In genomic region chr9:6080154-6080716, GRCh38 we compare ENCODE assay signal across 7 cellular contexts.
DNase-seq lines count a peak whose midpoint lies in the region; ATAC-seq and TF ChIP-seq lines count a peak whose summit lies in the region.

No MANE protein-coding gene starts in this region.

- peaks cover 6% of the 10 kb centered on the region for H3K27me3 Mint-ChIP-seq in activated CD8-positive, alpha-beta T cell treated with anti-CD3 and anti-CD28 coated beads, Interleukin-2, amount 10 ng/mL, durations not matched to agents 7 days and 5 days (ENCODE audit: low read depth)

- H3K4me1 Mint-ChIP-seq in activated CD8-positive, alpha-beta T cell treated with anti-CD3 and anti-CD28 coated beads, Interleukin-2, amount 10 ng/mL, durations not matched to agents 7 days and 5 days (ENCODE audit: low read depth): peaks cover 13% of the 10 kb centered on the region

- peak overlapping the region; percentile 40 for H3K4me3 ChIP-seq in lower lobe of right lung

- H3K9me3 ChIP-seq in lower lobe of right lung: no peaks in the 10 kb centered on the region

- no peaks in the 10 kb centered on the region for H3K36me3 Mint-ChIP-seq in activated CD8-positive, alpha-beta T cell treated with anti-CD3 and anti-CD28 coated beads, Interleukin-2, amount 10 ng/mL, durations not matched to agents 7 days and 5 days (ENCODE audit: low read depth)

- no peaks in the 10 kb centered on the region for H3K9me3 Mint-ChIP-seq in activated CD8-positive, alpha-beta T cell treated with anti-CD3 and anti-CD28 coated beads, Interleukin-2, amount 10 ng/mL, durations not matched to agents 7 days and 5 days (ENCODE audit: insufficient read depth)

- CTCF ChIA-PET in activated CD8-positive, alpha-beta T cell treated with anti-CD3 and anti-CD28 coated beads, Interleukin-2, amount 10 ng/mL, durations not matched to agents 7 days and 5 days (lab: Charles Lee): interaction anchor here (0.5 to 1.4 kb wide), 2 partner anchors 26 to 196 kb away, joined by 3 read pairs; no protein-coding TSS in a partner anchor

- intact Hi-C loops in lower lobe of right lung (cut with DNase I): no loop called here

- peak; percentile 87 to 94 for DNase-seq in NCI-H524 (lab: John Stamatoyannopoulos, UW)
- peak; percentile 75 for DNase-seq in activated CD8-positive, alpha-beta T cell treated with anti-CD3 and anti-CD28 coated beads, Interleukin-2, amount 10 ng/mL, durations not matched to agents 7 days and 5 days
- DNase-seq in effector CD4-positive, alpha-beta T cell: peak; percentile 32
- DNase-seq in lower lobe of right lung: peak; percentile 87
- DNase-seq in stimulated activated CD4-positive, alpha-beta T cell treated with anti-CD3 and anti-CD28 coated beads, TNF-alpha, amount 100 ng/mL, for 24 hours (ENCODE audit: low read depth in 3 of 3): peak; percentile 49 to 73 (median 53)

- H3K4me3 Mint-ChIP-seq in activated CD8-positive, alpha-beta T cell treated with anti-CD3 and anti-CD28 coated beads, Interleukin-2, amount 10 ng/mL, durations not matched to agents 7 days and 5 days: peak overlapping the region; percentile 70

- no peak for TF ChIP-seq CTCF in lower lobe of right lung (IDR thresholded peaks at IDR 0.05)

- peak overlapping the region; percentile 53 for H3K27ac ChIP-seq in lower lobe of right lung

- no peaks in the 10 kb centered on the region for H3K4me1 ChIP-seq in lower lobe of right lung

- H3K36me3 ChIP-seq in lower lobe of right lung: no peaks in the 10 kb centered on the region

- POLR2A ChIA-PET in activated CD8-positive, alpha-beta T cell treated with anti-CD3 and anti-CD28 coated beads, Interleukin-2, amount 10 ng/mL, durations not matched to agents 7 days and 5 days (lab: Charles Lee): no interaction called here

- ATAC-seq in GM18868 (IDR thresholded peaks at IDR 0.05; ENCODE audit: unreplicated experiment) (peak; percentile 98), HG03196 (IDR thresholded peaks at IDR 0.05; ENCODE audit: unreplicated experiment) (peak; percentile 83), lower lobe of right lung (peak; percentile 97 to 98)
- peak; percentile 88 for ATAC-seq in activated CD8-positive, alpha-beta T cell treated with anti-CD3 and anti-CD28 coated beads, Interleukin-2, amount 10 ng/mL, durations not matched to agents 7 days and 5 days

- peak overlapping the region; percentile 83 for H3K27ac Mint-ChIP-seq in activated CD8-positive, alpha-beta T cell treated with anti-CD3 and anti-CD28 coated beads, Interleukin-2, amount 10 ng/mL, durations not matched to agents 7 days and 5 days

- no peaks in the 10 kb centered on the region for H3K27me3 ChIP-seq in lower lobe of right lung (ENCODE audit: low read depth)

Comparison
In these comparisons a context has a peak if more than half of its experiments do, and no peak if none do; other contexts are left out.
1. Peak in every context shown above with its lines: DNase-seq, ATAC-seq, H3K4me3 ChIP-seq and H3K27ac ChIP-seq.
2. DNase-seq: peak in every context shown above with its lines; median percentile 90 in NCI-H524; 87 in lower lobe of right lung; 75 in activated CD8-positive, alpha-beta T cell treated with anti-CD3 and anti-CD28 coated beads, Interleukin-2, amount 10 ng/mL, durations not matched to agents 7 days and 5 days; 53 in stimulated activated CD4-positive, alpha-beta T cell treated with anti-CD3 and anti-CD28 coated beads, TNF-alpha, amount 100 ng/mL, for 24 hours; 32 in effector CD4-positive, alpha-beta T cell.